In the genomic region with DNA sequence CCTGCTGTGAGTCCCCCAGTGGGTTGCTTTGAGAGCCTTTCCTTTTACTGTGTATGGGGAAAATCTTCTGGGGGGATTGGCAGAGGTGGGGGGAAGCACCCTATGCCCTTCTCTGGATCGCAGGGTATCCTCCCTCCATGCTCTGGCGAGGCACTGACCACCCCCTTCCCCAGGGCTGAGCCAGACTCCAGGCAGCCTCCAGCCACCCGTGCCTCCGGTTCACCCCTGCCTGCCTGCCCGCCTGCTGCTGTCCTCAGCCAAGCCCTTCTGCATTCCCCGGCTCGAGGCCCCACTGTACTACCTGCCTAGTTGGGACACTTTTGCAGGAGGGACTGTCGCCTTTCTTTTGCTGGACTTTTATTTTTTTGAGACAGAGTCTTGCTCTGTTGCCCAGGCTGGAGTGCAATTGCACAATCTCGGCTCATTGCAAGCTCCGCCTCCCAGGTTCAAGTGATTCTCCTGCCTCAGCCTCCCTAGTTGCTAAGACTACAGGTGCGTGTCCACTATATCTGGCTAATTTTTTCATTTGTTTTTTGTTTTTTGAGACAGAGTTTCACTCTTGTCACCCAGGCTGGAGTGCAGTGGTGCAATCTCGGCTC, we compare ENCODE assay signal across 2 cellular contexts.
A peak's percentile ranks its signal among the peaks of the same experiment; 100 is the strongest.
TF ChIP-seq lines count a peak whose summit lies in the region.

No MANE protein-coding gene starts in this region.

TF ChIP-seq in WTC11, 78 proteins besides CTCF, POLR2A, EP300 and RAD21 (continued from another document):
- no peak for TF ChIP-seq PREB (CRISPR knock-in tag; IDR thresholded peaks at IDR 0.05; ENCODE audit: borderline replicate concordance)
- peak; percentile 58; the same call in 1 of the 2 replicates for TF ChIP-seq ZNF121 (CRISPR knock-in tag; IDR thresholded peaks at IDR 0.05)
- TF ChIP-seq ZBTB43 (CRISPR knock-in tag; IDR thresholded peaks at IDR 0.05) = no peak

TF ChIP-seq in neural cell, 6 proteins besides CTCF, POLR2A, EP300 and RAD21 (continued from another document):
- TF ChIP-seq, protein P1, sequence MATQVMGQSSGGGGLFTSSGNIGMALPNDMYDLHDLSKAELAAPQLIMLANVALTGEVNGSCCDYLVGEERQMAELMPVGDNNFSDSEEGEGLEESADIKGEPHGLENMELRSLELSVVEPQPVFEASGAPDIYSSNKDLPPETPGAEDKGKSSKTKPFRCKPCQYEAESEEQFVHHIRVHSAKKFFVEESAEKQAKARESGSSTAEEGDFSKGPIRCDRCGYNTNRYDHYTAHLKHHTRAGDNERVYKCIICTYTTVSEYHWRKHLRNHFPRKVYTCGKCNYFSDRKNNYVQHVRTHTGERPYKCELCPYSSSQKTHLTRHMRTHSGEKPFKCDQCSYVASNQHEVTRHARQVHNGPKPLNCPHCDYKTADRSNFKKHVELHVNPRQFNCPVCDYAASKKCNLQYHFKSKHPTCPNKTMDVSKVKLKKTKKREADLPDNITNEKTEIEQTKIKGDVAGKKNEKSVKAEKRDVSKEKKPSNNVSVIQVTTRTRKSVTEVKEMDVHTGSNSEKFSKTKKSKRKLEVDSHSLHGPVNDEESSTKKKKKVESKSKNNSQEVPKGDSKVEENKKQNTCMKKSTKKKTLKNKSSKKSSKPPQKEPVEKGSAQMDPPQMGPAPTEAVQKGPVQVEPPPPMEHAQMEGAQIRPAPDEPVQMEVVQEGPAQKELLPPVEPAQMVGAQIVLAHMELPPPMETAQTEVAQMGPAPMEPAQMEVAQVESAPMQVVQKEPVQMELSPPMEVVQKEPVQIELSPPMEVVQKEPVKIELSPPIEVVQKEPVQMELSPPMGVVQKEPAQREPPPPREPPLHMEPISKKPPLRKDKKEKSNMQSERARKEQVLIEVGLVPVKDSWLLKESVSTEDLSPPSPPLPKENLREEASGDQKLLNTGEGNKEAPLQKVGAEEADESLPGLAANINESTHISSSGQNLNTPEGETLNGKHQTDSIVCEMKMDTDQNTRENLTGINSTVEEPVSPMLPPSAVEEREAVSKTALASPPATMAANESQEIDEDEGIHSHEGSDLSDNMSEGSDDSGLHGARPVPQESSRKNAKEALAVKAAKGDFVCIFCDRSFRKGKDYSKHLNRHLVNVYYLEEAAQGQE (IDR thresholded peaks at IDR 0.05; ENCODE audit: borderline replicate concordance) = no peak
- TF ChIP-seq MXI1 (conservative IDR thresholded peaks at IDR 0.05; ENCODE audit: poor library complexity, severe bottlenecking) = no peak
